In the genomic region with DNA sequence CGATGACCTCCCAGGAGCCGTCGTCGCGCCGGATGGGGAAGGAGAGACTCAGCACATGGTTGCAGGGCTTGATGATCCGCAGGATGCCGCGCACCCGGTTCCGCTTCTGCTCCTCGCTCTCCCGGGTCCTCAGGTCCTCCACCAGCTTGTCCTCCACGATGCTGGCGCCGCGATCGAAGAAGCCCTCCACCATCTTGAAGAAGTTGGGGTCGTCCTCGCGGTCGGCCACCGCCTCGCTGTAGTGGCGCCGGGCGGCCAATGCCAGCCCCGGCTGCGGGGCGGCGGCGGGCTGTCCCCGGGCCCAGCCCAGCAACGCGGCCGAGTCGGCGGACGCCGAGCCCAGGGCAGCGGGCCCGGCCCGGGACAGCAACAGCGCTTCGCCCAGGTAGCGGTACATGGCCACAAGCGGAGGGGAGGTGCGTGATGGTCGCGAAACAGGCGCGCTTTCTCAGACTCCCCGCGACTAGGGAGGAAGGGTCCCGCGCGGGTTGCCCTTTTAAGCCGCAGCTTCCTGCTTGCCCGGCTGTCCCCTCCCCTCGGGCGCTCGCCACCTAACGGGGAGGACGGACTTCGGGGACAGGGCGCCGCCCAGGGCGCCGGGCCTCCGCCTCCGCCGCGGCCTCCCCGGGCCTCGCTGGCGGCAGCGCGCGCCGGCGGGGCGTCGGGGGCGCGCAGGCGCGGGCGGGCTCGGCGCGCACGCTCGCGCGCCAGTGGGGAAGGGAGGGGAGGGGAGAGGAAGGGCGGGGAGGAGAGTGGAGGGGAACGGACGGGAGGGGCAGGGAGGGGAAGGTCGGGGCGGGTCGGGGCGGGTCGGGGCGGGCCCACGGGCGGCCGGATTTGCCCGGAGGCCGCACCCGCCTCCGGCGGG, we compare ENCODE assay signal across 8 cellular contexts. TPM values are rescaled to one million over a fixed set of nuclear protein-coding genes. Genes with fewer than 3 reads are reported as not detected.
A peak's percentile ranks its signal among the peaks of the same experiment; 100 is the strongest.
DNase-seq lines count a peak whose midpoint lies in the region; ATAC-seq, FAIRE-seq and TF ChIP-seq lines count a peak whose summit lies in the region.

A gene (minus strand): TSS at position 471 of the 868 bp plus-strand sequence. CDS start 74 bp downstream, at position 397.
A gene with protein sequence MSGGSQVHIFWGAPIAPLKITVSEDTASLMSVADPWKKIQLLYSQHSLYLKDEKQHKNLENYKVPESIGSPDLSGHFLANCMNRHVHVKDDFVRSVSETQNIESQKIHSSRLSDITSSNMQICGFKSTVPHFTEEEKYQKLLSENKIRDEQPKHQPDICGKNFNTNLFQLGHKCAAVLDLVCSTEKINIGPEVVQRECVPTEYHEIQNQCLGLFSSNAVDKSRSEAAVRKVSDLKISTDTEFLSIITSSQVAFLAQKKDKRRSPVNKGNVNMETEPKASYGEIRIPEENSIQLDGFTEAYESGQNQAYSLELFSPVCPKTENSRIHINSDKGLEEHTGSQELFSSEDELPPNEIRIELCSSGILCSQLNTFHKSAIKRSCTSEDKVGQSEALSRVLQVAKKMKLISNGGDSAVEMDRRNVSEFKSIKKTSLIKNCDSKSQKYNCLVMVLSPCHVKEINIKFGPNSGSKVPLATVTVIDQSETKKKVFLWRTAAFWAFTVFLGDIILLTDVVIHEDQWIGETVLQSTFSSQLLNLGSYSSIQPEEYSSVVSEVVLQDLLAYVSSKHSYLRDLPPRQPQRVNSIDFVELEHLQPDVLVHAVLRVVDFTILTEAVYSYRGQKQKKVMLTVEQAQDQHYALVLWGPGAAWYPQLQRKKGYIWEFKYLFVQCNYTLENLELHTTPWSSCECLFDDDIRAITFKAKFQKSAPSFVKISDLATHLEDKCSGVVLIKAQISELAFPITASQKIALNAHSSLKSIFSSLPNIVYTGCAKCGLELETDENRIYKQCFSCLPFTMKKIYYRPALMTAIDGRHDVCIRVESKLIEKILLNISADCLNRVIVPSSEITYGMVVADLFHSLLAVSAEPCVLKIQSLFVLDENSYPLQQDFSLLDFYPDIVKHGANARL (plus strand): TSS at position 834 of the 868 bp plus-strand sequence. CDS start 56,149 bp downstream, outside the sequence.

- no peak for TF ChIP-seq CTCF in keratinocyte (optimal IDR thresholded peaks at IDR 0.05 in 1 of 3, IDR thresholded peaks at IDR 0.05 in 1 of 3, conservative IDR thresholded peaks at IDR 0.05 in 1 of 3; ENCODE audit: extremely low read depth in 1 of 3, insufficient read depth in 2 of 3, low read length in 3 of 3)

- peak; percentile 58 for ATAC-seq in GM18858 (IDR thresholded peaks at IDR 0.05; ENCODE audit: unreplicated experiment)
- peak; percentile 64 for ATAC-seq in HG03066 (IDR thresholded peaks at IDR 0.05; ENCODE audit: low read depth, unreplicated experiment)
- peak; percentile 72 to 76 for ATAC-seq in activated CD4-positive, CD25-positive, alpha-beta regulatory T cell treated with anti-CD3 and anti-CD28 coated beads, Interleukin-2, amount 50 U/mL, for 24 hours

- in situ Hi-C loops in ACHN (cut with HindIII; ENCODE audit: low pct_ligation_motif_present, low pct_unique_long_range_greater_than_20kb, low sequenced_read_pairs) = no loop called here

- H3K9me1 ChIP-seq in keratinocyte (ENCODE audit: control insufficient read depth, extremely low read depth, insufficient read depth, low read length) = no peaks in the 10 kb centered on the region

- dilution Hi-C loops in keratinocyte (cut with MboI; ENCODE audit: extremely low pct_ligation_motif_present, low sequenced_read_pairs) = no loop called here

- H3K4me3 ChIP-seq in keratinocyte (ENCODE audit: control insufficient read depth in 2 of 3, extremely low read depth in 1 of 3, insufficient read depth in 2 of 3, low read depth in 1 of 3, low read length in 3 of 3) = peak within 1 kb of the TSS; percentile 78 to 99 (median 93)

- peak within 1 kb of the TSS; percentile 90 for H3K27ac ChIP-seq in keratinocyte (ENCODE audit: control insufficient read depth, insufficient read depth, low read length)

- H3K27me3 ChIP-seq in keratinocyte (ENCODE audit: control insufficient read depth, extremely low read depth, insufficient read depth, low read length) = no peaks in the 10 kb centered on the region

- no peaks in the 10 kb centered on the region for H4K20me1 ChIP-seq in keratinocyte (ENCODE audit: control insufficient read depth, extremely low read depth, insufficient read depth, low read length)

- no peaks in the 10 kb centered on the region for H3K9me3 ChIP-seq in keratinocyte (ENCODE audit: control insufficient read depth, low read depth, low read length)

- no peak for FAIRE-seq in keratinocyte (lab: Jason Lieb, UNC)

- H3K79me2 ChIP-seq in keratinocyte (ENCODE audit: control insufficient read depth, insufficient read depth, low read length) = peaks cover 76% of the 10 kb centered on the region

- peaks cover 3% of the 10 kb centered on the region in 2 experiments for H3K36me3 ChIP-seq in keratinocyte (ENCODE audit: control insufficient read depth in 2 of 2, extremely low read depth in 1 of 2, insufficient read depth in 2 of 2, low read length in 2 of 2)

- peak within 1 kb of the TSS; percentile 93 for H3K9ac ChIP-seq in keratinocyte (ENCODE audit: control insufficient read depth, extremely low read depth, insufficient read depth, low read length)

- DNase-seq in ACHN = peak; percentile 93
- DNase-seq in NCI-H2227 treated with DMSO at 0.1 percent for 48 hours (lab: John Stamatoyannopoulos, UW) = peak; percentile 44
- DNase-seq in cerebellar cortex (ENCODE audit: low spot score) = peak; percentile 84
- DNase-seq in keratinocyte (ENCODE audit: low read depth, low spot score) = no peak
- peak; percentile 95 for DNase-seq in stimulated activated CD4-positive, alpha-beta T cell treated with anti-CD3 and anti-CD28 coated beads, Interleukin-15, amount 100 ng/mL, for 24 hours

- peaks cover 23% of the 10 kb centered on the region for H3K4me1 ChIP-seq in keratinocyte (ENCODE audit: control insufficient read depth, extremely low read depth, insufficient read depth, low read length)

- peak within 1 kb of the TSS; percentile 96 for H3K4me2 ChIP-seq in keratinocyte (ENCODE audit: control insufficient read depth, extremely low read depth, insufficient read depth, low read depth, low read length)

- peak within 1 kb of the TSS; percentile 87 for H2AFZ ChIP-seq in keratinocyte (ENCODE audit: control insufficient read depth, low read length)

RNA-seq across cellular contexts. Expression of the first gene that starts in this region (rescaled TPM):
- 82.1 to 124 TPM (median 106 TPM) in 3 replicates for polyA plus RNA-seq in keratinocyte
- polyA plus RNA-seq in keratinocyte (2011; ENCODE audit: low read depth) = 14.5 TPM
- 77.4 and 109 TPM in 2 replicates for polyA plus RNA-seq in keratinocyte (2011; cell fraction: cytosol; rRNA removed)
- polyA plus RNA-seq in keratinocyte (2011; cell fraction: nucleus; rRNA removed) = 81.0 and 84.9 TPM in 2 replicates
- 60.5 and 95.3 TPM in 2 replicates for polyA plus RNA-seq in keratinocyte (2012; ENCODE audit: low replicate concordance)
- polyA minus RNA-seq in keratinocyte = 38.3 to 154 TPM (median 92.6 TPM) in 3 replicates
- 96.5 TPM for polyA minus RNA-seq in keratinocyte (2011; cell fraction: cytosol; rRNA and poly(A)+ RNA removed)
- 49.8 and 69.4 TPM in 2 replicates for polyA minus RNA-seq in keratinocyte (2011; cell fraction: nucleus; rRNA and poly(A)+ RNA removed)

RNA-seq across cellular contexts. Expression of the second gene that starts in this region (rescaled TPM):
- 7.6 to 15.8 TPM (median 10.2 TPM) in 3 replicates for polyA plus RNA-seq in keratinocyte
- polyA plus RNA-seq in keratinocyte (2011; ENCODE audit: low read depth) = 6.4 TPM
- 5.6 and 13.0 TPM in 2 replicates for polyA plus RNA-seq in keratinocyte (2011; cell fraction: cytosol; rRNA removed)
- 12.3 and 13.9 TPM in 2 replicates for polyA plus RNA-seq in keratinocyte (2011; cell fraction: nucleus; rRNA removed)
- polyA plus RNA-seq in keratinocyte (2012; ENCODE audit: low replicate concordance) = 6.4 and 10.6 TPM in 2 replicates
- 2.9 to 17.5 TPM (median 6.6 TPM) in 3 replicates for polyA minus RNA-seq in keratinocyte
- polyA minus RNA-seq in keratinocyte (2011; cell fraction: cytosol; rRNA and poly(A)+ RNA removed) = 10.2 TPM
- polyA minus RNA-seq in keratinocyte (2011; cell fraction: nucleus; rRNA and poly(A)+ RNA removed) = 8.5 and 12.1 TPM in 2 replicates
